Comparison of ENCODE assay signal across 12 cellular contexts in genomic region chr2:122531803-122532344, GRCh38.
DNase-seq lines count a peak whose midpoint lies in the region; ATAC-seq, FAIRE-seq and TF ChIP-seq lines count a peak whose summit lies in the region.
"Had no signal": no experiment of that assay in that cellular context is flagged by ENCODE, and none has a peak within 500 bp of the region (broad histone marks: within the 10 kb centered on the region; RNA-seq: fewer than 3 reads in every experiment).

No MANE protein-coding gene starts in this region.

- no peaks in the 10 kb centered on the region for H3K27me3 ChIP-seq in WERI-Rb-1 (ENCODE audit: insufficient read depth, low read depth, severe bottlenecking)
- H3K27me3 ChIP-seq in esophagus squamous epithelium, result no peaks in the 10 kb centered on the region
- H3K27me3 ChIP-seq: Peyer's patch had no signal

- no peaks in the 10 kb centered on the region for H3K9me3 Mint-ChIP-seq in activated CD4-positive, alpha-beta T cell treated with anti-CD3 and anti-CD28 coated beads, Interleukin-2, amount 10 ng/mL, durations not matched to agents 24 days and 14 days

- H3K27me3 Mint-ChIP-seq in activated CD4-positive, alpha-beta T cell treated with anti-CD3 and anti-CD28 coated beads, Interleukin-2, amount 10 ng/mL, durations not matched to agents 24 days and 14 days, result no peaks in the 10 kb centered on the region

- 64 to 74% methylated on average over 6 to 8 of the region's 8 CpGs for WGBS in esophagus squamous epithelium, 2 donors

- H3K27ac Mint-ChIP-seq in activated CD4-positive, alpha-beta T cell treated with anti-CD3 and anti-CD28 coated beads, Interleukin-2, amount 10 ng/mL, durations not matched to agents 24 days and 14 days, result no peak overlapping the region
- H3K27ac Mint-ChIP-seq: immature natural killer cell had no signal

- no peak overlapping the region for H3K4me3 Mint-ChIP-seq in activated CD4-positive, alpha-beta T cell treated with anti-CD3 and anti-CD28 coated beads, Interleukin-2, amount 10 ng/mL, durations not matched to agents 24 days and 14 days
- H3K4me3 Mint-ChIP-seq: immature natural killer cell had no signal

- DNase-seq in GM12892 (ENCODE audit: insufficient read length) (no peak), WERI-Rb-1 (peak; percentile 50), iPS-NIHi7 (ENCODE audit: extremely low spot score) (peak; percentile 88), esophagus squamous epithelium (lab: John Stamatoyannopoulos, UW) (no peak)
- no peak for DNase-seq in activated CD4-positive, alpha-beta T cell treated with anti-CD3 and anti-CD28 coated beads, Interleukin-2, amount 10 ng/mL, durations not matched to agents 24 days and 14 days
- DNase-seq: activated CD8-positive, alpha-beta memory T cell treated with anti-CD3 and anti-CD28 coated beads, Interleukin-2, amount 50 U/mL, for 48 hours; immature natural killer cell; NCI-H187; Peyer's patch had no signal

- no peaks in the 10 kb centered on the region for H3K9me3 ChIP-seq in WERI-Rb-1 (ENCODE audit: severe bottlenecking)
- H3K9me3 ChIP-seq in esophagus squamous epithelium, result no peaks in the 10 kb centered on the region
- H3K9me3 ChIP-seq: Peyer's patch had no signal

- TF ChIP-seq CTCF in C4-2B (conservative IDR thresholded peaks at IDR 0.05), result peak; percentile 22; the same call in 1 of the 2 replicates
- TF ChIP-seq CTCF in WERI-Rb-1 (IDR thresholded peaks at IDR 0.05; ENCODE audit: low read depth, low read length), result peak; percentile 84
- TF ChIP-seq CTCF in esophagus squamous epithelium (IDR thresholded peaks at IDR 0.05), result no peak

- H3K36me3 Mint-ChIP-seq in activated CD4-positive, alpha-beta T cell treated with anti-CD3 and anti-CD28 coated beads, Interleukin-2, amount 10 ng/mL, durations not matched to agents 24 days and 14 days (ENCODE audit: low read depth), result no peaks in the 10 kb centered on the region
- H3K36me3 Mint-ChIP-seq: immature natural killer cell had no signal

- no peaks in the 10 kb centered on the region for H3K4me1 ChIP-seq in esophagus squamous epithelium
- H3K4me1 ChIP-seq: Peyer's patch had no signal

- FAIRE-seq in GM12892 (lab: Jason Lieb, UNC), result peak; percentile 78

- H3K4me1 Mint-ChIP-seq in activated CD4-positive, alpha-beta T cell treated with anti-CD3 and anti-CD28 coated beads, Interleukin-2, amount 10 ng/mL, durations not matched to agents 24 days and 14 days, result no peaks in the 10 kb centered on the region
- H3K4me1 Mint-ChIP-seq: immature natural killer cell had no signal

- TF ChIP-seq POLR2A in GM12892 (IDR thresholded peaks at IDR 0.05; ENCODE audit: low read depth, low read length) (no peak), esophagus squamous epithelium (IDR thresholded peaks at IDR 0.05) (no peak)

- H3K36me3 ChIP-seq in WERI-Rb-1 (no peaks in the 10 kb centered on the region), esophagus squamous epithelium (no peaks in the 10 kb centered on the region)
- H3K36me3 ChIP-seq: Peyer's patch had no signal

- intact Hi-C loops in activated CD4-positive, alpha-beta T cell treated with anti-CD3 and anti-CD28 coated beads, Interleukin-2, amount 10 ng/mL, durations not matched to agents 24 days and 14 days (cut with micrococcal nuclease), result no loop called here
- intact Hi-C loops in esophagus squamous epithelium (cut with DNase I), result no loop called here

- H3K4me3 ChIP-seq in WERI-Rb-1 (ENCODE audit: low read depth, low read length), result no peak overlapping the region
- no peak overlapping the region for H3K4me3 ChIP-seq in esophagus squamous epithelium
- H3K4me3 ChIP-seq: Peyer's patch had no signal

- H3K27ac ChIP-seq in C4-2B (no peak overlapping the region), WERI-Rb-1 (no peak overlapping the region), esophagus squamous epithelium (no peak overlapping the region)
- H3K27ac ChIP-seq: Peyer's patch had no signal

- ATAC-seq in GM18870 (IDR thresholded peaks at IDR 0.05; ENCODE audit: unreplicated experiment) (no peak), HG03439 (IDR thresholded peaks at IDR 0.05; ENCODE audit: unreplicated experiment) (no peak)

Comparison
In these comparisons a context has a peak if more than half of its experiments do, and no peak if none do; other contexts are left out.
1. CTCF ChIP-seq: peak in C4-2B (single experiment) and WERI-Rb-1 (single experiment); none in esophagus squamous epithelium (0 of 6).
2. DNase-seq: peak in WERI-Rb-1 (single experiment) and iPS-NIHi7 (single experiment); none in GM12892 (single experiment), activated CD4-positive, alpha-beta T cell treated with anti-CD3 and anti-CD28 coated beads, Interleukin-2, amount 10 ng/mL, durations not matched to agents 24 days and 14 days (single experiment) and esophagus squamous epithelium (single experiment).